ENCODE assay signal across 16 cellular contexts in genomic region chr12:105156260-105156659, GRCh38.
"Had no signal": no experiment of that assay in that cellular context is flagged by ENCODE, and none has a peak within 500 bp of the region (broad histone marks: within the 10 kb centered on the region; RNA-seq: fewer than 3 reads in every experiment).

No MANE protein-coding gene starts in this region.

- ATAC-seq: left lobe of liver; natural killer cell; stimulated activated effector memory CD8-positive, alpha-beta T cell treated with anti-CD3 and anti-CD28 coated beads, Interleukin-12 subunit alpha, Interleukin-12 subunit beta, amount 100 ng/mL, for 72 hours; stimulated activated naive CD8-positive, alpha-beta T cell treated with anti-CD3 and anti-CD28 coated beads, Interleukin-15, Interleukin-2, amounts not matched to agents 100 U/mL and 50 U/mL, for 24 hours; upper lobe of right lung had no signal

- H3K27me3 ChIP-seq: esophagus muscularis mucosa, right atrium auricular region, suprapubic skin, thyroid gland, upper lobe of right lung, vagina had no signal

- H3K4me1 ChIP-seq: esophagus muscularis mucosa, right atrium auricular region, suprapubic skin, thyroid gland, upper lobe of right lung, vagina had no signal

- H3K27ac ChIP-seq: epithelial cell of prostate, esophagus muscularis mucosa, right atrium auricular region, suprapubic skin, thyroid gland, upper lobe of right lung, vagina had no signal

- DNase-seq: effector memory CD4-positive, alpha-beta T cell; hippocampal formation; mammary epithelial cell; natural killer cell; stimulated activated CD4-positive, alpha-beta T cell treated with anti-CD3 and anti-CD28 coated beads, Interleukin-4, amount 100 ng/mL, for 1 hour; stimulated activated CD8-positive, alpha-beta memory T cell treated with anti-CD3 and anti-CD28 coated beads, Interleukin-4, amount 100 ng/mL, for 48 hours; stimulated activated naive CD8-positive, alpha-beta T cell treated with anti-CD3 and anti-CD28 coated beads, Interleukin-15, Interleukin-2, amounts not matched to agents 100 U/mL and 50 U/mL, for 24 hours; thyroid gland; upper lobe of right lung had no signal

- H3K9me3 ChIP-seq: esophagus muscularis mucosa, right atrium auricular region, suprapubic skin, thyroid gland, upper lobe of right lung, vagina had no signal

- H3K4me3 ChIP-seq: esophagus muscularis mucosa, right atrium auricular region, suprapubic skin, thyroid gland, upper lobe of right lung, vagina had no signal
